Comparison of ENCODE assay signal across 8 cellular contexts in genomic region chr5:112186401-112186990, GRCh38.
DNase-seq lines count a peak whose midpoint lies in the region; ATAC-seq and TF ChIP-seq lines count a peak whose summit lies in the region.

No MANE protein-coding gene starts in this region.

- DNase-seq in DMS114 treated with DMSO at 0.1 percent for 48 hours (lab: John Stamatoyannopoulos, UW; ENCODE audit: unreplicated experiment) (peak; percentile 43), HCEC 1CT (peak; percentile 32), SHP77 treated with DMSO at 0.1 percent for 48 hours (lab: John Stamatoyannopoulos, UW) (peak; percentile 5), esophagus squamous epithelium (lab: John Stamatoyannopoulos, UW) (no peak), renal cortical epithelial cell (ENCODE audit: low read depth) (peak; percentile 69), H7 (no peak), nucleus accumbens (lab: John Stamatoyannopoulos, UW) (no peak)

- no peaks in the 10 kb centered on the region for H3K9me3 ChIP-seq in esophagus squamous epithelium

- no peaks in the 10 kb centered on the region for H3K27me3 ChIP-seq in esophagus squamous epithelium
- no peaks in the 10 kb centered on the region for H3K27me3 ChIP-seq in H7 (ENCODE audit: control insufficient read depth, insufficient read depth, low read length)

- 61 to 66% methylated on average over 4 of the region's 4 CpGs for WGBS in esophagus squamous epithelium, 2 donors

- peaks cover 0 to 13% (median 3%) of the 10 kb centered on the region in 3 donors for H3K4me1 ChIP-seq in esophagus squamous epithelium

- H3K4me3 ChIP-seq in esophagus squamous epithelium (no peak overlapping the region), H7 (ENCODE audit: insufficient read depth, low read depth, low read length) (no peak overlapping the region)

- no peak overlapping the region for H3K27ac ChIP-seq in esophagus squamous epithelium

- intact Hi-C loops in esophagus squamous epithelium (cut with DNase I) = no loop called here

- peaks cover 0 to 13% (median 0%) of the 10 kb centered on the region in 3 donors for H3K36me3 ChIP-seq in esophagus squamous epithelium
- no peaks in the 10 kb centered on the region for H3K36me3 ChIP-seq in H7 (replicated peaks; ENCODE audit: control insufficient read depth, insufficient read depth, low read length)

- no peak for ATAC-seq in HG02798 (IDR thresholded peaks at IDR 0.05; ENCODE audit: poor library complexity, unreplicated experiment)

- no peak for TF ChIP-seq POLR2A in esophagus squamous epithelium (IDR thresholded peaks at IDR 0.05)

- TF ChIP-seq CTCF in esophagus squamous epithelium (IDR thresholded peaks at IDR 0.05) = peak in 5 of 6 experiments; percentile 16 to 53 (median 43)

Comparison
In these comparisons a context has a peak if more than half of its experiments do, and no peak if none do; other contexts are left out.
1. DNase-seq: peak in DMS114 treated with DMSO at 0.1 percent for 48 hours (single experiment), HCEC 1CT (single experiment), SHP77 treated with DMSO at 0.1 percent for 48 hours (single experiment) and renal cortical epithelial cell (single experiment); none in esophagus squamous epithelium (single experiment), H7 (single experiment) and nucleus accumbens (0 of 56).